ENCODE assay signal across 18 cellular contexts in genomic region chr7:132276986-132277716, GRCh38.
A peak's percentile ranks its signal among the peaks of the same experiment; 100 is the strongest.
DNase-seq lines count a peak whose midpoint lies in the region; ATAC-seq and TF ChIP-seq lines count a peak whose summit lies in the region.
"Had no signal": no experiment of that assay in that cellular context is flagged by ENCODE, and none has a peak within 500 bp of the region (broad histone marks: within the 10 kb centered on the region; RNA-seq: fewer than 3 reads in every experiment).

No MANE protein-coding gene starts in this region.

- H3K27ac ChIP-seq in RWPE2 (ENCODE audit: poor library complexity, severe bottlenecking) (no peak overlapping the region), heart left ventricle (no peak overlapping the region)
- H3K27ac ChIP-seq: BLaER1 treated with 17β-estradiol and CSF1 and Interleukin-3, amounts not matched to agents 10 nM and 100 nM; PC-9 had no signal

- ATAC-seq in RWPE2 (ENCODE audit: low read depth) (peak; percentile 75; the same call in 2 of the 3 replicates), heart left ventricle (no peak), GM18873 (IDR thresholded peaks at IDR 0.05; ENCODE audit: low FRiP score, unreplicated experiment) (no peak)
- ATAC-seq: sciatic nerve had no signal

- H3K4me3 ChIP-seq in BE2C (ENCODE audit: low read depth, low read length), result no peak overlapping the region
- no peak overlapping the region for H3K4me3 ChIP-seq in RWPE2 (ENCODE audit: severe bottlenecking)
- no peak overlapping the region for H3K4me3 ChIP-seq in heart left ventricle
- H3K4me3 ChIP-seq: BLaER1 treated with 17β-estradiol and CSF1 and Interleukin-3, amounts not matched to agents 10 nM and 100 nM; PC-9 had no signal

- H3K9me3 ChIP-seq in BE2C, result no peaks in the 10 kb centered on the region
- no peaks in the 10 kb centered on the region for H3K9me3 ChIP-seq in RWPE2 (ENCODE audit: severe bottlenecking)
- no peaks in the 10 kb centered on the region for H3K9me3 ChIP-seq in heart left ventricle
- H3K9me3 ChIP-seq: BLaER1 treated with 17β-estradiol and CSF1 and Interleukin-3, amounts not matched to agents 10 nM and 100 nM had no signal

- no peak for TF ChIP-seq POLR2A in heart left ventricle (IDR thresholded peaks at IDR 0.05)

- no peak for TF ChIP-seq CTCF in BE2C (IDR thresholded peaks at IDR 0.05; ENCODE audit: low read depth, low read length)
- TF ChIP-seq CTCF in HFFc6 (IDR thresholded peaks at IDR 0.05), result no peak
- no peak for TF ChIP-seq CTCF in RWPE2 (IDR thresholded peaks at IDR 0.05; ENCODE audit: poor library complexity, severe bottlenecking)
- no peak for TF ChIP-seq CTCF in heart left ventricle (IDR thresholded peaks at IDR 0.05)

- H3K36me3 ChIP-seq in BE2C (no peaks in the 10 kb centered on the region; the same call in 1 of the 2 replicates), RWPE2 (ENCODE audit: low read depth) (no peaks in the 10 kb centered on the region), heart left ventricle (no peaks in the 10 kb centered on the region)
- H3K36me3 ChIP-seq: BLaER1 treated with 17β-estradiol and CSF1 and Interleukin-3, amounts not matched to agents 10 nM and 100 nM had no signal

- intact Hi-C loops in heart left ventricle (cut with DNase I), result no loop called here

- H3K27me3 ChIP-seq in BE2C (no peaks in the 10 kb centered on the region), RWPE2 (ENCODE audit: insufficient read depth, poor library complexity, severe bottlenecking) (no peaks in the 10 kb centered on the region), heart left ventricle (no peaks in the 10 kb centered on the region)
- H3K27me3 ChIP-seq: BLaER1 treated with 17β-estradiol and CSF1 and Interleukin-3, amounts not matched to agents 10 nM and 100 nM had no signal

- peaks cover 3% of the 10 kb centered on the region for H3K27me3 Mint-ChIP-seq in HFFc6 (ENCODE audit: insufficient read depth)
- H3K27me3 Mint-ChIP-seq: memory B cell had no signal

- H3K4me3 Mint-ChIP-seq in HFFc6, result no peak overlapping the region
- H3K4me3 Mint-ChIP-seq: memory B cell had no signal

- H3K4me1 ChIP-seq in BE2C, result peaks cover 35% of the 10 kb centered on the region
- no peaks in the 10 kb centered on the region for H3K4me1 ChIP-seq in RWPE2 (ENCODE audit: insufficient read depth, poor library complexity, severe bottlenecking)
- H3K4me1 ChIP-seq in heart left ventricle, result peaks cover 0 to 12% (median 0%) of the 10 kb centered on the region in 12 donors
- H3K4me1 ChIP-seq: BLaER1 treated with 17β-estradiol and CSF1 and Interleukin-3, amounts not matched to agents 10 nM and 100 nM had no signal

- WGBS in heart left ventricle, 4 donors, result 63 to 69% (median 65%) methylated on average over 5 of the region's 5 CpGs

- H3K36me3 Mint-ChIP-seq in HFFc6 (ENCODE audit: low read depth), result no peaks in the 10 kb centered on the region
- H3K36me3 Mint-ChIP-seq: memory B cell had no signal

- DNase-seq in BE2C, result peak; percentile 72
- peak; percentile 21 for DNase-seq in HFFc6
- DNase-seq in RWPE2 (ENCODE audit: low spot score), result no peak
- DNase-seq in islet precursor cell, result peak; percentile 68
- DNase-seq in heart left ventricle, result no peak
- no peak for DNase-seq in HUDEP-2 (lab: John Stamatoyannopoulos, UW; ENCODE audit: unreplicated experiment in 76 of 76)
- DNase-seq in NCI-H1105 (lab: John Stamatoyannopoulos, UW), result no peak
- DNase-seq: activated CD4-positive, alpha-beta T cell treated with anti-CD3 and anti-CD28 coated beads for 4 hours; activated T-cell treated with anti-CD3 and anti-CD28 coated beads, Interleukin-2, amount 50 U/mL, for 1 hour; erythroblast; GOT3; PC-9; stimulated activated CD4-positive, alpha-beta T cell treated with anti-CD3 and anti-CD28 coated beads, Interleukin-4, amount 100 ng/mL, for 1 hour; T-helper 1 cell had no signal

- H3K9me3 Mint-ChIP-seq in HFFc6, result no peaks in the 10 kb centered on the region
- H3K9me3 Mint-ChIP-seq: memory B cell had no signal

- no peak overlapping the region for H3K27ac Mint-ChIP-seq in HFFc6
- H3K27ac Mint-ChIP-seq: memory B cell had no signal

- no peaks in the 10 kb centered on the region for H3K4me1 Mint-ChIP-seq in HFFc6 (ENCODE audit: low read depth)
- H3K4me1 Mint-ChIP-seq: memory B cell had no signal

Comparison
In these comparisons a context has a peak if more than half of its experiments do, and no peak if none do; other contexts are left out.
1. DNase-seq: peak in BE2C (single experiment), HFFc6 (single experiment) and islet precursor cell (single experiment); none in RWPE2 (single experiment), heart left ventricle (0 of 5), HUDEP-2 (0 of 76) and NCI-H1105 (single experiment).